14 cellular contexts compared by ENCODE assay signal in genomic region chr9:79880626-79881025, GRCh38.
DNase-seq lines count a peak whose midpoint lies in the region; ATAC-seq and TF ChIP-seq lines count a peak whose summit lies in the region.
"Had no signal": no experiment of that assay in that cellular context is flagged by ENCODE, and none has a peak within 500 bp of the region (broad histone marks: within the 10 kb centered on the region; RNA-seq: fewer than 3 reads in every experiment).

No MANE protein-coding gene starts in this region.

- no peak overlapping the region for H3K27ac ChIP-seq in OCI-LY3 (ENCODE audit: low read length)
- H3K27ac ChIP-seq in effector memory CD4-positive, alpha-beta T cell (ENCODE audit: insufficient read depth, low read length, poor library complexity, severe bottlenecking), result no peak overlapping the region

- H3K36me3 ChIP-seq in OCI-LY3 (replicated peaks; ENCODE audit: low read depth, low read length), result no peaks in the 10 kb centered on the region
- no peaks in the 10 kb centered on the region for H3K36me3 ChIP-seq in effector memory CD4-positive, alpha-beta T cell (ENCODE audit: control insufficient read depth, insufficient read depth, low read length)

- H3K4me3 Mint-ChIP-seq in activated T-helper 2 cell treated with anti-CD3 and anti-CD28 coated beads, Interferon-gamma antibody, Interleukin-2, Interleukin-4, amounts not matched to agents 10 μg/mL and 5 μg/mL and 100 μg/mL, durations not matched to agents 14 hours and 24 hours and 36 hours (ENCODE audit: low read depth), result no peak overlapping the region

- no peak overlapping the region for H3K27ac Mint-ChIP-seq in activated T-helper 2 cell treated with anti-CD3 and anti-CD28 coated beads, Interferon-gamma antibody, Interleukin-2, Interleukin-4, amounts not matched to agents 10 μg/mL and 5 μg/mL and 100 μg/mL, durations not matched to agents 14 hours and 24 hours and 36 hours
- H3K27ac Mint-ChIP-seq: T-cell had no signal

- peaks cover 41% of the 10 kb centered on the region for H3K4me1 ChIP-seq in OCI-LY3 (ENCODE audit: low read length)
- peaks cover 32% of the 10 kb centered on the region for H3K4me1 ChIP-seq in effector memory CD4-positive, alpha-beta T cell (ENCODE audit: control insufficient read depth, insufficient read depth, low read length, poor library complexity, severe bottlenecking)

- no peaks in the 10 kb centered on the region for H3K79me2 ChIP-seq in OCI-LY3 (ENCODE audit: low read length)

- H3K36me3 Mint-ChIP-seq in activated T-helper 2 cell treated with anti-CD3 and anti-CD28 coated beads, Interferon-gamma antibody, Interleukin-2, Interleukin-4, amounts not matched to agents 10 μg/mL and 5 μg/mL and 100 μg/mL, durations not matched to agents 14 hours and 24 hours and 36 hours (ENCODE audit: low read depth), result no peaks in the 10 kb centered on the region
- H3K36me3 Mint-ChIP-seq: naive thymus-derived CD8-positive, alpha-beta T cell; T-cell had no signal

- H3K4me1 Mint-ChIP-seq in activated T-helper 2 cell treated with anti-CD3 and anti-CD28 coated beads, Interferon-gamma antibody, Interleukin-2, Interleukin-4, amounts not matched to agents 10 μg/mL and 5 μg/mL and 100 μg/mL, durations not matched to agents 14 hours and 24 hours and 36 hours (ENCODE audit: low read depth), result peaks cover 41% of the 10 kb centered on the region

- peaks cover 47% of the 10 kb centered on the region for H3K27me3 ChIP-seq in OCI-LY3 (ENCODE audit: low read depth, low read length)
- H3K27me3 ChIP-seq in effector memory CD4-positive, alpha-beta T cell (replicated peaks; ENCODE audit: control insufficient read depth, insufficient read depth, low read length, poor library complexity, severe bottlenecking), result no peaks in the 10 kb centered on the region

- peak overlapping the region; percentile 67 for H3K4me2 ChIP-seq in OCI-LY3 (ENCODE audit: low read length)

- no peaks in the 10 kb centered on the region for H3K9me3 ChIP-seq in OCI-LY3 (ENCODE audit: insufficient read depth, low read length)
- H3K9me3 ChIP-seq in effector memory CD4-positive, alpha-beta T cell (ENCODE audit: control insufficient read depth, low read length), result no peaks in the 10 kb centered on the region

- ATAC-seq in GM18858 (IDR thresholded peaks at IDR 0.05; ENCODE audit: unreplicated experiment), result peak; percentile 45
- ATAC-seq in GM21529 (IDR thresholded peaks at IDR 0.05; ENCODE audit: unreplicated experiment), result peak; percentile 77
- ATAC-seq in HG03039 (IDR thresholded peaks at IDR 0.05; ENCODE audit: unreplicated experiment), result peak; percentile 49
- ATAC-seq: left colon; naive thymus-derived CD8-positive, alpha-beta T cell; T-cell had no signal

- no peaks in the 10 kb centered on the region for H3K9me3 Mint-ChIP-seq in activated T-helper 2 cell treated with anti-CD3 and anti-CD28 coated beads, Interferon-gamma antibody, Interleukin-2, Interleukin-4, amounts not matched to agents 10 μg/mL and 5 μg/mL and 100 μg/mL, durations not matched to agents 14 hours and 24 hours and 36 hours
- H3K9me3 Mint-ChIP-seq: T-cell had no signal

- no peak overlapping the region for H3K9ac ChIP-seq in OCI-LY3 (ENCODE audit: low read length)

- intact Hi-C loops in activated T-helper 2 cell treated with anti-CD3 and anti-CD28 coated beads, Interferon-gamma antibody, Interleukin-2, Interleukin-4, amounts not matched to agents 10 μg/mL and 5 μg/mL and 100 μg/mL, durations not matched to agents 14 hours and 24 hours and 36 hours (cut with micrococcal nuclease), result loop anchor here (5.0 to 10.0 kb wide), 2 partner anchors 66 to 308 kb away; partner anchors contain the start of gene TLE4

- H3K27me3 Mint-ChIP-seq in activated T-helper 2 cell treated with anti-CD3 and anti-CD28 coated beads, Interferon-gamma antibody, Interleukin-2, Interleukin-4, amounts not matched to agents 10 μg/mL and 5 μg/mL and 100 μg/mL, durations not matched to agents 14 hours and 24 hours and 36 hours (ENCODE audit: low read depth), result peaks cover 3% of the 10 kb centered on the region
- H3K27me3 Mint-ChIP-seq: naive thymus-derived CD8-positive, alpha-beta T cell; T-cell had no signal

- peak overlapping the region; percentile 50 for H3K4me3 ChIP-seq in OCI-LY3 (ENCODE audit: low read length)
- H3K4me3 ChIP-seq in effector memory CD4-positive, alpha-beta T cell (ENCODE audit: insufficient read depth, low read depth, low read length, poor library complexity, severe bottlenecking), result no peak overlapping the region

- no peak overlapping the region for H2AFZ ChIP-seq in OCI-LY3 (ENCODE audit: low read depth, low read length)

- no peak for DNase-seq in stimulated activated CD4-positive, alpha-beta T cell treated with anti-CD3 and anti-CD28 coated beads, Interleukin-4, amount 100 ng/mL, for 4 hours
- DNase-seq in activated T-helper 2 cell treated with anti-CD3 and anti-CD28 coated beads, Interferon-gamma antibody, Interleukin-2, Interleukin-4, amounts not matched to agents 10 μg/mL and 5 μg/mL and 100 μg/mL, durations not matched to agents 14 hours and 24 hours and 36 hours (ENCODE audit: low spot score), result no peak
- DNase-seq in effector memory CD4-positive, alpha-beta T cell, result no peak
- no peak for DNase-seq in GM03348 (ENCODE audit: low spot score)
- DNase-seq: glutamatergic neuron; left colon; naive thymus-derived CD8-positive, alpha-beta T cell; stimulated activated CD4-positive, alpha-beta T cell treated with anti-CD3 and anti-CD28 coated beads, Interleukin-2, amount 100 ng/mL, for 48 hours; stimulated activated naive CD4-positive, alpha-beta T cell treated with Interleukin-2 at 50 U/mL for 16 hours; T-cell had no signal

- TF ChIP-seq CTCF in OCI-LY3 (IDR thresholded peaks at IDR 0.05; ENCODE audit: low read depth, low read length), result no peak

- H4K20me1 ChIP-seq in OCI-LY3 (ENCODE audit: insufficient read depth, low read length), result no peaks in the 10 kb centered on the region
